Comparison of ENCODE assay signal across 18 cellular contexts in genomic region chr3:194468086-194468485, GRCh38. TPM values are rescaled to one million over a fixed set of nuclear protein-coding genes. Genes with fewer than 3 reads are reported as not detected.
DNase-seq lines count a peak whose midpoint lies in the region; ATAC-seq and TF ChIP-seq lines count a peak whose summit lies in the region.
"Had no signal": no experiment of that assay in that cellular context is flagged by ENCODE, and none has a peak within 500 bp of the region (broad histone marks: within the 10 kb centered on the region; RNA-seq: fewer than 3 reads in every experiment).

No MANE protein-coding gene starts in this region.

- no peaks in the 10 kb centered on the region for H3K36me3 ChIP-seq in HEK293 (ENCODE audit: control insufficient read depth in 2 of 2, insufficient read depth in 1 of 2, low read length in 2 of 2)
- no peaks in the 10 kb centered on the region; the same call in 1 of the 2 replicates for H3K36me3 ChIP-seq in OCI-LY7 (ENCODE audit: insufficient read depth, low read length)
- no peaks in the 10 kb centered on the region for H3K36me3 ChIP-seq in trophoblast cell (ENCODE audit: control insufficient read depth in 1 of 2, insufficient read depth in 2 of 2, low read length in 2 of 2)

- POLR2A ChIA-PET in HEK293 (lab: Yijun Ruan, JAX) (no interaction called here), OCI-LY7 (lab: Charles Lee) (interaction anchor here (0.6 to 2.3 kb wide), 5 partner anchors 9 to 809 kb away, joined by 3 to 6 read pairs (median 5); no protein-coding TSS in a partner anchor)

- no peak overlapping the region for H3K4ac ChIP-seq in trophoblast cell (ENCODE audit: low read depth, low read length)

- H2BK5ac ChIP-seq in trophoblast cell (ENCODE audit: low read depth, low read length, poor library complexity), result no peak overlapping the region

- H3K9ac ChIP-seq in trophoblast cell (ENCODE audit: low read length), result no peak overlapping the region

- H4K20me1 ChIP-seq in OCI-LY7 (ENCODE audit: insufficient read depth, low read length), result peaks cover 9% of the 10 kb centered on the region; the same call in 1 of the 2 replicates

- no peak overlapping the region for H2BK12ac ChIP-seq in trophoblast cell (ENCODE audit: low read length)

- TF ChIP-seq POLR2A in GM18505 (IDR thresholded peaks at IDR 0.05; ENCODE audit: borderline replicate concordance, extremely low read depth, insufficient read depth, insufficient read length), result no peak
- TF ChIP-seq POLR2A in erythroblast (IDR thresholded peaks at IDR 0.05; ENCODE audit: low read length), result no peak

- H3K18ac ChIP-seq in trophoblast cell (ENCODE audit: low read length), result no peak overlapping the region

- H3K4me3 ChIP-seq in HEK293 (ENCODE audit: low read depth, low read length), result no peak overlapping the region
- no peak overlapping the region for H3K4me3 ChIP-seq in OCI-LY7 (ENCODE audit: low read depth, low read length, poor library complexity, severe bottlenecking)
- no peak overlapping the region for H3K4me3 ChIP-seq in trophoblast cell (ENCODE audit: low read depth, low read length)

- H3K4me2 ChIP-seq in OCI-LY7 (ENCODE audit: low read length), result no peak overlapping the region
- H3K4me2 ChIP-seq in trophoblast cell (ENCODE audit: low read length), result no peak overlapping the region

- H3K27ac ChIP-seq in HEK293 (ENCODE audit: extremely low read depth, low read depth, low read length) (no peak overlapping the region), OCI-LY7 (ENCODE audit: low read depth, low read length, poor library complexity, severe bottlenecking) (no peak overlapping the region), trophoblast cell (ENCODE audit: low read depth, low read length) (no peak overlapping the region)

- no peak overlapping the region for H4K8ac ChIP-seq in trophoblast cell (ENCODE audit: low read depth, low read length)

- DNase-seq in OCI-LY7 (ENCODE audit: low spot score) (no peak), dedifferentiated amniotic fluid mesenchymal stem cell (ENCODE audit: extremely low spot score) (peak; percentile 34), trophoblast cell (peak; percentile 30 to 71), erythroblast (lab: John Stamatoyannopoulos, UW) (no peak)
- no peak for DNase-seq in activated T-cell treated with anti-CD3 and anti-CD28 coated beads, Interleukin-2, amount 50 U/mL, for 4 hours
- DNase-seq: DND-41, GDM1, H9, Kasumi-1, MM.1S, NCI-H1092, NCI-H2081, NCI-H2171 treated with DMSO at 0.1 percent for 48 hours, NCI-H526 treated with DMSO at 0.1 percent for 48 hours, SHP77 had no signal

- H3K9me2 ChIP-seq in OCI-LY7 (ENCODE audit: insufficient read depth, low read length), result no peaks in the 10 kb centered on the region

- H2AK5ac ChIP-seq in trophoblast cell (ENCODE audit: low read length), result no peak overlapping the region

- peaks cover 7% of the 10 kb centered on the region for H3K36me3 Mint-ChIP-seq in activated T-cell treated with anti-CD3 and anti-CD28 coated beads, Interleukin-2, amount 50 U/mL, for 4 hours (ENCODE audit: insufficient read depth)

- H3K14ac ChIP-seq in trophoblast cell (ENCODE audit: low read length), result no peak overlapping the region

- no peak overlapping the region for H4K91ac ChIP-seq in trophoblast cell (ENCODE audit: low read depth, low read length)

- TF ChIP-seq CTCF in HEK293 (tag by site-specific recombination; IDR thresholded peaks at IDR 0.05) (no peak), OCI-LY7 (conservative IDR thresholded peaks at IDR 0.05; ENCODE audit: low read length) (no peak)

- H3K4me1 Mint-ChIP-seq in activated T-cell treated with anti-CD3 and anti-CD28 coated beads, Interleukin-2, amount 50 U/mL, for 4 hours (ENCODE audit: low read depth), result peaks cover 30% of the 10 kb centered on the region

- H3K79me1 ChIP-seq in trophoblast cell (ENCODE audit: low read length), result no peaks in the 10 kb centered on the region

- no peak overlapping the region for H2BK120ac ChIP-seq in trophoblast cell (ENCODE audit: insufficient read depth, low read length, poor library complexity)

- ATAC-seq in GM18505 (IDR thresholded peaks at IDR 0.05; ENCODE audit: unreplicated experiment), result no peak
- ATAC-seq in activated T-cell treated with anti-CD3 and anti-CD28 coated beads, Interleukin-2, amount 50 U/mL, for 4 hours, result no peak

- H3K23ac ChIP-seq in trophoblast cell (ENCODE audit: low read length), result no peak overlapping the region

- H3K79me2 ChIP-seq in OCI-LY7 (ENCODE audit: insufficient read depth, low read depth, low read length) (peaks cover 49% of the 10 kb centered on the region), trophoblast cell (ENCODE audit: control insufficient read depth, insufficient read depth, low read length, poor library complexity) (no peaks in the 10 kb centered on the region)

- H3K27me3 Mint-ChIP-seq in activated T-cell treated with anti-CD3 and anti-CD28 coated beads, Interleukin-2, amount 50 U/mL, for 4 hours (ENCODE audit: low read depth), result no peaks in the 10 kb centered on the region

- H4K12ac ChIP-seq in trophoblast cell (ENCODE audit: low read depth, low read length), result no peak overlapping the region

- WGBS in trophoblast cell (ENCODE audit: extremely low coverage, insufficient coverage, insufficient read length), result no CpG with 5 or more reads among the region's 3 CpGs

- H3K4me3 Mint-ChIP-seq in activated T-cell treated with anti-CD3 and anti-CD28 coated beads, Interleukin-2, amount 50 U/mL, for 4 hours, result no peak overlapping the region
- H3K4me3 Mint-ChIP-seq: CD14-positive monocyte, H9 had no signal

- H3K27me3 ChIP-seq in trophoblast cell (ENCODE audit: insufficient read depth, low read length), result no peaks in the 10 kb centered on the region

- H3K9me3 Mint-ChIP-seq in activated T-cell treated with anti-CD3 and anti-CD28 coated beads, Interleukin-2, amount 50 U/mL, for 4 hours, result no peaks in the 10 kb centered on the region
- H3K9me3 Mint-ChIP-seq: CD14-positive monocyte, H9 had no signal

- intact Hi-C loops in OCI-LY7 (cut with micrococcal nuclease; ENCODE audit: unreplicated experiment), result no loop called here

- CTCF ChIA-PET in HEK293 (lab: Yijun Ruan, JAX), result interaction anchor here (0.6 kb wide), 1 partner anchor 153 kb away, joined by 3 read pairs; no protein-coding TSS in a partner anchor
- CTCF ChIA-PET in OCI-LY7 (lab: Charles Lee; ENCODE audit: unreplicated experiment), result no interaction called here

- no peak overlapping the region for H2AFZ ChIP-seq in OCI-LY7 (ENCODE audit: low read length)
- no peak overlapping the region for H2AFZ ChIP-seq in trophoblast cell (ENCODE audit: insufficient read depth, low read length, poor library complexity)

- H3K9me3 ChIP-seq in HEK293 (ENCODE audit: control insufficient read depth, insufficient read depth, low read depth, low read length) (no peaks in the 10 kb centered on the region), OCI-LY7 (ENCODE audit: low read length) (no peaks in the 10 kb centered on the region), trophoblast cell (ENCODE audit: insufficient read depth, low read depth, low read length) (no peaks in the 10 kb centered on the region)

- TSS peak; percentile 8 for BruUV-seq in OCI-LY7 (replicated peaks; lab: Mats Ljungman, UMichigan)

- peaks cover 11% of the 10 kb centered on the region; the same call in 1 of the 2 replicates for H3K4me1 ChIP-seq in HEK293 (ENCODE audit: control insufficient read depth, insufficient read depth, low read length)
- peaks cover 3% of the 10 kb centered on the region for H3K4me1 ChIP-seq in OCI-LY7 (ENCODE audit: insufficient read depth, low read length, poor library complexity, severe bottlenecking)
- peaks cover 0 to 2% of the 10 kb centered on the region in 2 experiments for H3K4me1 ChIP-seq in trophoblast cell (ENCODE audit: control insufficient read depth in 1 of 2, insufficient read depth in 2 of 2, low read length in 2 of 2)

TF ChIP-seq in HEK293, 187 proteins besides CTCF, POLR2A, EP300 and RAD21:
- TF ChIP-seq ZNF362 (tag by site-specific recombination; IDR thresholded peaks at IDR 0.05), result 0 out of 2 replicates have a peak, but pooled peaks have one; percentile 12
- TF ChIP-seq ZNF26 (tag by site-specific recombination; IDR thresholded peaks at IDR 0.05), result no peak
- TF ChIP-seq ZNF354C (tag by site-specific recombination; IDR thresholded peaks at IDR 0.05; ENCODE audit: borderline replicate concordance, low read depth), result no peak
- TF ChIP-seq ZNF555 (tag by site-specific recombination; conservative IDR thresholded peaks at IDR 0.05), result no peak

RNA-seq across cellular contexts. Expression of gene ATP13A3, which starts 18.7 kb away (rescaled TPM):
- total RNA-seq in OCI-LY7 (2014; rRNA removed; shearing (Covaris generic)), result 84.5 and 103 TPM in 2 replicates
- total RNA-seq in OCI-LY7 (2022), result 69.5 and 79.5 TPM in 2 replicates
- polyA plus RNA-seq in trophoblast cell (2013), result 26.6 and 27.4 TPM in 2 replicates
- total RNA-seq in activated T-cell treated with anti-CD3 and anti-CD28 coated beads, Interleukin-2, amount 50 U/mL, for 4 hours, result 100 to 1,000 TPM; 186 to 209 (median 188) TPM

Comparison
In these comparisons a context has a peak if more than half of its experiments do, and no peak if none do; other contexts are left out.
1. DNase-seq: peak in dedifferentiated amniotic fluid mesenchymal stem cell (single experiment) and trophoblast cell (2 of 2); none in OCI-LY7 (single experiment), erythroblast (0 of 2) and activated T-cell treated with anti-CD3 and anti-CD28 coated beads, Interleukin-2, amount 50 U/mL, for 4 hours (single experiment).